Comparison of ENCODE assay signal across 32 cellular contexts in genomic region chr2:60597346-60597745, GRCh38. TPM values are rescaled to one million over a fixed set of nuclear protein-coding genes. Genes with fewer than 3 reads are reported as not detected.
"Had no signal": no experiment of that assay in that cellular context is flagged by ENCODE, and none has a peak within 500 bp of the region (broad histone marks: within the 10 kb centered on the region; RNA-seq: fewer than 3 reads in every experiment).

No MANE protein-coding gene starts in this region.

- H3K79me2 ChIP-seq: hepatocyte, parathyroid adenoma had no signal

- H3K4me3 Mint-ChIP-seq: activated CD4-positive, alpha-beta T cell treated with anti-CD3 and anti-CD28 coated beads for 36 hours; activated CD8-positive, alpha-beta T cell treated with anti-CD3 and anti-CD28 coated beads, Interleukin-2, amount 10 ng/mL, durations not matched to agents 7 days and 5 days; activated naive CD8-positive, alpha-beta T cell; activated T-cell treated with anti-CD3 and anti-CD28 coated beads, Interleukin-2, amount 50 U/mL, for 72 hours; naive thymus-derived CD8-positive, alpha-beta T cell; neural crest cell; stimulated activated memory B cell treated with anti-CD40 and anti-IgM and Interleukin-4, amounts not matched to agents 10 μg/mL and 1 μg/mL and 100 μg/mL, for 72 hours had no signal

- H3K27ac ChIP-seq: body of pancreas, coronary artery, dorsolateral prefrontal cortex, gastrocnemius medialis, hepatocyte, parathyroid adenoma, psoas muscle, right atrium auricular region, stomach, thyroid gland, upper lobe of right lung had no signal

- H3K27ac Mint-ChIP-seq: activated CD4-positive, alpha-beta T cell treated with anti-CD3 and anti-CD28 coated beads for 36 hours; activated CD8-positive, alpha-beta T cell treated with anti-CD3 and anti-CD28 coated beads, Interleukin-2, amount 10 ng/mL, durations not matched to agents 7 days and 5 days; activated naive CD8-positive, alpha-beta T cell; activated T-cell treated with anti-CD3 and anti-CD28 coated beads, Interleukin-2, amount 50 U/mL, for 72 hours; naive thymus-derived CD8-positive, alpha-beta T cell; stimulated activated memory B cell treated with anti-CD40 and anti-IgM and Interleukin-4, amounts not matched to agents 10 μg/mL and 1 μg/mL and 100 μg/mL, for 72 hours had no signal

- DNase-seq: activated CD4-positive, alpha-beta T cell treated with anti-CD3 and anti-CD28 coated beads for 36 hours; activated CD4-positive, CD25-positive, alpha-beta regulatory T cell; activated CD8-positive, alpha-beta T cell treated with anti-CD3 and anti-CD28 coated beads, Interleukin-2, amount 10 ng/mL, durations not matched to agents 7 days and 5 days; activated effector memory CD4-positive, alpha-beta T cell treated with Interleukin-2 at 50 U/mL for 16 hours; activated naive CD4-positive, alpha-beta T cell treated with Interleukin-2 at 50 U/mL for 16 hours; activated T-cell treated with anti-CD3 and anti-CD28 coated beads for 4 hours; activated T-cell treated with anti-CD3 and anti-CD28 coated beads, Interleukin-2, amount 50 U/mL, for 72 hours; anterior cingulate cortex; body of pancreas; dorsolateral prefrontal cortex; effector memory CD4-positive, alpha-beta T cell; gastrocnemius medialis; kidney; left colon; naive thymus-derived CD8-positive, alpha-beta T cell; nucleus accumbens; psoas muscle; stimulated activated CD4-positive, alpha-beta T cell treated with anti-CD3 and anti-CD28 coated beads, Interleukin-1b, Interleukin-23, amount 100 ng/mL, for 48 hours; stimulated activated CD4-positive, alpha-beta T cell treated with anti-CD3 and anti-CD28 coated beads, Interleukin-4, amount 100 ng/mL, for 4 hours; stimulated activated CD8-positive, alpha-beta memory T cell treated with anti-CD3 and anti-CD28 coated beads, Interleukin-4, amount 100 ng/mL, for 48 hours; stomach; thyroid gland; upper lobe of right lung had no signal

- H3K4me2 ChIP-seq: hepatocyte, smooth muscle cell had no signal

- H2AFZ ChIP-seq: hepatocyte, parathyroid adenoma had no signal

- H3K27me3 ChIP-seq: body of pancreas, gastrocnemius medialis, hepatocyte, right atrium auricular region, stomach, thyroid gland, upper lobe of right lung had no signal

- H3K9me3 ChIP-seq: body of pancreas, thyroid gland, upper lobe of right lung had no signal

- H3K4me1 ChIP-seq: body of pancreas, gastrocnemius medialis, parathyroid adenoma, psoas muscle, right atrium auricular region, stomach, thyroid gland, upper lobe of right lung had no signal

- H3K36me3 ChIP-seq: gastrocnemius medialis, right atrium auricular region, stomach, thyroid gland, upper lobe of right lung had no signal

- H3K9ac ChIP-seq: parathyroid adenoma had no signal

- ATAC-seq: activated CD4-positive, alpha-beta T cell treated with anti-CD3 and anti-CD28 coated beads for 36 hours; activated CD8-positive, alpha-beta T cell treated with anti-CD3 and anti-CD28 coated beads, Interleukin-2, amount 10 ng/mL, durations not matched to agents 7 days and 5 days; activated T-cell treated with anti-CD3 and anti-CD28 coated beads, Interleukin-2, amount 50 U/mL, for 72 hours; body of pancreas; gastrocnemius medialis; left colon; naive thymus-derived CD8-positive, alpha-beta T cell; psoas muscle; stimulated activated memory B cell treated with anti-CD40 and anti-IgM and Interleukin-4, amounts not matched to agents 10 μg/mL and 1 μg/mL and 100 μg/mL, for 72 hours; upper lobe of right lung had no signal

- H3K4me1 Mint-ChIP-seq: activated CD4-positive, alpha-beta T cell treated with anti-CD3 and anti-CD28 coated beads for 36 hours; naive thymus-derived CD8-positive, alpha-beta T cell; neural crest cell; stimulated activated memory B cell treated with anti-CD40 and anti-IgM and Interleukin-4, amounts not matched to agents 10 μg/mL and 1 μg/mL and 100 μg/mL, for 72 hours had no signal

- H3K4me3 ChIP-seq: body of pancreas, coronary artery, dorsolateral prefrontal cortex, gastrocnemius medialis, hepatocyte, psoas muscle, right atrium auricular region, smooth muscle cell, stomach, thyroid gland, upper lobe of right lung had no signal

RNA-seq across cellular contexts. Expression of gene BCL11A, which starts 43.9 kb away (rescaled TPM):
- total RNA-seq: T-helper 1 cell treated with Interleukin-12 subunit alpha and Interleukin-12 subunit beta and Interleukin-4 antibody, amounts not matched to agents 30 ng/mL and 1 ng/mL, for 36 hours had no signal
